Comparison of ENCODE assay signal across 19 cellular contexts in genomic region chr5:53321073-53321472, GRCh38.
DNase-seq lines count a peak whose midpoint lies in the region; ATAC-seq and TF ChIP-seq lines count a peak whose summit lies in the region.
"Had no signal": no experiment of that assay in that cellular context is flagged by ENCODE, and none has a peak within 500 bp of the region (broad histone marks: within the 10 kb centered on the region; RNA-seq: fewer than 3 reads in every experiment).

No MANE protein-coding gene starts in this region.

- DNase-seq in ELR (ENCODE audit: low read depth) (peak; percentile 14), SJCRH30 (peak; percentile 31 to 82), foreskin keratinocyte (peak; percentile 58 to 83), renal cortical epithelial cell (ENCODE audit: low read depth) (peak; percentile 42), germinal center (ENCODE audit: low spot score) (no peak)
- no peak for DNase-seq in activated effector memory CD4-positive, alpha-beta T cell treated with Interleukin-2 at 50 U/mL for 16 hours
- DNase-seq: DMS53, GF-D8, H7, KG1, MV-4-11, NCI-H1105 treated with DMSO at 0.1 percent for 48 hours, NCI-H2081, NCI-H2171, NCI-H345, NCI-H524, NCI-H774 had no signal

- ATAC-seq in foreskin keratinocyte = no peak
- ATAC-seq in GM18870 (IDR thresholded peaks at IDR 0.05; ENCODE audit: unreplicated experiment) = no peak
- ATAC-seq: Panc1 had no signal

- no peaks in the 10 kb centered on the region for H3K27me3 ChIP-seq in SJCRH30
- H3K27me3 ChIP-seq in foreskin keratinocyte = no peaks in the 10 kb centered on the region

- H3K4me3 ChIP-seq in SJCRH30 = no peak overlapping the region

- TF ChIP-seq CTCF in foreskin keratinocyte (conservative IDR thresholded peaks at IDR 0.05) = no peak

- 0 out of 2 replicates have a peak, but pooled peaks cover 3% of the 10 kb centered on the region for H3K9me3 ChIP-seq in SJCRH30 (replicated peaks)

- H3K4me1 ChIP-seq in SJCRH30 = peaks cover 51% of the 10 kb centered on the region
- H3K4me1 ChIP-seq in foreskin keratinocyte = peaks cover 72% of the 10 kb centered on the region

- no peaks in the 10 kb centered on the region for H3K36me3 ChIP-seq in SJCRH30

- H3K27ac ChIP-seq in SJCRH30 = peak overlapping the region; percentile 95
- H3K27ac ChIP-seq in foreskin keratinocyte = peak overlapping the region; percentile 97

Comparison
In these comparisons a context has a peak if more than half of its experiments do, and no peak if none do; other contexts are left out.
1. DNase-seq: peak in ELR (single experiment), SJCRH30 (2 of 2), foreskin keratinocyte (2 of 2) and renal cortical epithelial cell (single experiment); none in germinal center (single experiment) and activated effector memory CD4-positive, alpha-beta T cell treated with Interleukin-2 at 50 U/mL for 16 hours (single experiment).